Comparison of ENCODE assay signal across 8 cellular contexts in genomic region chr17:42609182-42609813, GRCh38. TPM values are rescaled to one million over a fixed set of nuclear protein-coding genes. Genes with fewer than 3 reads are reported as not detected.
A peak's percentile ranks its signal among the peaks of the same experiment; 100 is the strongest.
DNase-seq lines count a peak whose midpoint lies in the region; ATAC-seq, FAIRE-seq and TF ChIP-seq lines count a peak whose summit lies in the region.

TSS of gene RETREG3 (minus strand) at chr17:42609374. CDS start at chr17:42609324, 50 bp downstream.
TSS of gene TUBG1 (plus strand) at chr17:42609683. CDS start at chr17:42609738, 55 bp downstream.

- POLR2A ChIA-PET in Caco-2 (lab: Charles Lee): interaction anchor here (0.6 to 3.2 kb wide), 20 partner anchors 9 to 760 kb away, joined by 3 to 26 read pairs (median 4); partner anchors contain the start of genes CAVIN1, EZH1, PLEKHH3 and PSMC3IP

- peak; percentile 99 for FAIRE-seq in HTR-8/SVneo (lab: Jason Lieb, UNC)

- no peaks in the 10 kb centered on the region for H3K9me3 Mint-ChIP-seq in Caco-2 (ENCODE audit: unreplicated experiment)
- no peaks in the 10 kb centered on the region for H3K9me3 Mint-ChIP-seq in effector memory CD8-positive, alpha-beta T cell

- intact Hi-C loops in Caco-2 (cut with micrococcal nuclease; ENCODE audit: unreplicated experiment): loop anchor here (1.0 to 2.0 kb wide), 2 partner anchors 30 to 68 kb away; no protein-coding TSS in a partner anchor

- ATAC-seq in GM21367 (IDR thresholded peaks at IDR 0.05; ENCODE audit: unreplicated experiment): peak; percentile 74
- peak; percentile 89 for ATAC-seq in effector memory CD8-positive, alpha-beta T cell (replicated peaks)

- CTCF ChIA-PET in Caco-2 (lab: Charles Lee): interaction anchor here (0.6 to 3.3 kb wide), 13 partner anchors 9 to 389 kb away, joined by 3 to 37 read pairs (median 4); partner anchors contain the start of genes BECN1, PLEKHH3, PSMC3IP and RPL27

- peak within 1 kb of the TSS; percentile 77 for H3K27ac Mint-ChIP-seq in Caco-2 (ENCODE audit: unreplicated experiment)
- peak within 1 kb of the TSS; percentile 97 for H3K27ac Mint-ChIP-seq in effector memory CD8-positive, alpha-beta T cell

- TF ChIP-seq CTCF in Caco-2 (IDR thresholded peaks at IDR 0.05; ENCODE audit: insufficient read depth in 1 of 2, low read depth in 1 of 2, low read length in 1 of 2, severe bottlenecking in 1 of 2, unreplicated experiment in 1 of 2): peak; percentile 21 to 51

- no peaks in the 10 kb centered on the region for H3K9me3 ChIP-seq in Caco-2

- H3K4me1 ChIP-seq in Caco-2: peaks cover 6% of the 10 kb centered on the region; the same call in 1 of the 2 replicates

- H3K27me3 ChIP-seq in Caco-2 (replicated peaks; ENCODE audit: control insufficient read depth, insufficient read depth, low read length): no peaks in the 10 kb centered on the region

- DNase-seq in Caco-2 (peak; percentile 99), HTR-8/SVneo (ENCODE audit: insufficient read length, low spot score) (peak; percentile 99), NOMO-1 treated with dmso at 0.1 percent for 144 hours (lab: John Stamatoyannopoulos, UW; ENCODE audit: unreplicated experiment) (peak; percentile 99), medulla oblongata (ENCODE audit: extremely low spot score) (peak; percentile 100)
- peak; percentile 86 to 100 (median 95) for DNase-seq in activated CD8-positive, alpha-beta memory T cell treated with anti-CD3 and anti-CD28 coated beads for 48 hours (ENCODE audit: low read depth in 2 of 3, low spot score in 2 of 3)
- DNase-seq in effector memory CD8-positive, alpha-beta T cell: peak; percentile 97 to 99 (median 98)
- peak; percentile 99 for DNase-seq in stimulated activated CD8-positive, alpha-beta memory T cell treated with anti-CD3 and anti-CD28 coated beads, Interleukin-12 subunit alpha, Interleukin-12 subunit beta, amount 100 ng/mL, for 1 hour (ENCODE audit: low read depth)

- no peaks in the 10 kb centered on the region for H3K27me3 Mint-ChIP-seq in Caco-2 (ENCODE audit: insufficient read depth, unreplicated experiment)
- no peaks in the 10 kb centered on the region for H3K27me3 Mint-ChIP-seq in effector memory CD8-positive, alpha-beta T cell

- H3K4me3 Mint-ChIP-seq in Caco-2 (ENCODE audit: unreplicated experiment): peak within 1 kb of the TSS; percentile 90
- peak within 1 kb of the TSS; percentile 98 to 99 for H3K4me3 Mint-ChIP-seq in effector memory CD8-positive, alpha-beta T cell

- peaks cover 13% of the 10 kb centered on the region for H3K4me1 Mint-ChIP-seq in Caco-2 (ENCODE audit: low read depth, unreplicated experiment)
- peaks cover 29 to 41% of the 10 kb centered on the region in 2 donors for H3K4me1 Mint-ChIP-seq in effector memory CD8-positive, alpha-beta T cell (ENCODE audit: low read depth in 2 of 2)

- peak within 1 kb of the TSS; percentile 72 for H3K4me3 ChIP-seq in Caco-2 (ENCODE audit: low read depth, low read length)

- no peaks in the 10 kb centered on the region for H3K36me3 ChIP-seq in Caco-2 (ENCODE audit: control insufficient read depth, insufficient read depth, low read length)

- no TSS peak for BruUV-seq in Caco-2 (replicated peaks; lab: Mats Ljungman, UMichigan)

- peaks cover 27% of the 10 kb centered on the region for H3K36me3 Mint-ChIP-seq in Caco-2 (ENCODE audit: insufficient read depth, unreplicated experiment)
- peaks cover 43% of the 10 kb centered on the region for H3K36me3 Mint-ChIP-seq in effector memory CD8-positive, alpha-beta T cell (ENCODE audit: insufficient read depth)

RNA-seq across cellular contexts. Expression of gene RETREG3, which starts in this region (rescaled TPM):
- total RNA-seq in Caco-2 (2022): 58.6 and 59.0 TPM in 2 replicates

RNA-seq across cellular contexts. Expression of gene TUBG1, which starts in this region (rescaled TPM):
- total RNA-seq in Caco-2 (2022): 108 and 112 TPM in 2 replicates

Comparison
In these comparisons a context has a peak if more than half of its experiments do, and no peak if none do; other contexts are left out.
1. Peak in every context shown above with its lines: DNase-seq, ATAC-seq and H3K4me3 ChIP-seq.